ENCODE assay signal across 11 cellular contexts in genomic region chr4:114015444-114015899, GRCh38. TPM values are rescaled to one million over a fixed set of nuclear protein-coding genes. Genes with fewer than 3 reads are reported as not detected.
DNase-seq lines count a peak whose midpoint lies in the region; ATAC-seq and TF ChIP-seq lines count a peak whose summit lies in the region.
"Had no signal": no experiment of that assay in that cellular context is flagged by ENCODE, and none has a peak within 500 bp of the region (broad histone marks: within the 10 kb centered on the region; RNA-seq: fewer than 3 reads in every experiment).

No MANE protein-coding gene starts in this region.

- peaks cover 14% of the 10 kb centered on the region for H3K4me1 Mint-ChIP-seq in osteocyte (ENCODE audit: unreplicated experiment)
- H3K4me1 Mint-ChIP-seq in naive thymus-derived CD8-positive, alpha-beta T cell: no peaks in the 10 kb centered on the region

- TF ChIP-seq POLR2A in gastrocnemius medialis (IDR thresholded peaks at IDR 0.05): no peak

- H3K27ac Mint-ChIP-seq in osteocyte (ENCODE audit: unreplicated experiment): peak overlapping the region; percentile 50
- no peak overlapping the region for H3K27ac Mint-ChIP-seq in naive thymus-derived CD8-positive, alpha-beta T cell
- H3K27ac Mint-ChIP-seq: activated naive CD8-positive, alpha-beta T cell treated with anti-CD3 and anti-CD28 coated beads, Interleukin-2, amount 10 ng/mL, durations not matched to agents 7 days and 5 days; stimulated activated naive CD8-positive, alpha-beta T cell treated with anti-CD3 and anti-CD28 coated beads, Interleukin-15, Interleukin-2, amounts not matched to agents 100 ng/mL and 50 ng/mL, for 24 hours had no signal

- ATAC-seq in gastrocnemius medialis: no peak
- no peak for ATAC-seq in naive thymus-derived CD8-positive, alpha-beta T cell

- H3K36me3 ChIP-seq in gastrocnemius medialis (no peaks in the 10 kb centered on the region), BE2C (no peaks in the 10 kb centered on the region)

- no peaks in the 10 kb centered on the region for H3K36me3 Mint-ChIP-seq in osteocyte (ENCODE audit: unreplicated experiment)
- peaks cover 0 to 8% (median 4%) of the 10 kb centered on the region in 3 donors for H3K36me3 Mint-ChIP-seq in naive thymus-derived CD8-positive, alpha-beta T cell
- H3K36me3 Mint-ChIP-seq: activated naive CD8-positive, alpha-beta T cell treated with anti-CD3 and anti-CD28 coated beads, Interleukin-2, amount 10 ng/mL, durations not matched to agents 7 days and 5 days had no signal

- no peaks in the 10 kb centered on the region for H3K27me3 Mint-ChIP-seq in osteocyte (ENCODE audit: unreplicated experiment)
- peaks cover 0 to 4% (median 0%) of the 10 kb centered on the region in 5 donors for H3K27me3 Mint-ChIP-seq in naive thymus-derived CD8-positive, alpha-beta T cell
- H3K27me3 Mint-ChIP-seq: activated naive CD8-positive, alpha-beta T cell treated with anti-CD3 and anti-CD28 coated beads, Interleukin-2, amount 10 ng/mL, durations not matched to agents 7 days and 5 days; stimulated activated naive CD8-positive, alpha-beta T cell treated with anti-CD3 and anti-CD28 coated beads, Interleukin-15, Interleukin-2, amounts not matched to agents 100 ng/mL and 50 ng/mL, for 24 hours had no signal

- H3K4me3 ChIP-seq in gastrocnemius medialis: no peak overlapping the region
- H3K4me3 ChIP-seq in BE2C (ENCODE audit: low read depth, low read length): no peak overlapping the region

- no peak overlapping the region for H3K27ac ChIP-seq in gastrocnemius medialis

- intact Hi-C loops in gastrocnemius medialis (cut with DNase I; ENCODE audit: low total_unique reads): no loop called here

- in situ Hi-C loops in gastrocnemius medialis (cut with MboI; ENCODE audit: low sequenced_read_pairs in 4 of 4): no loop called here

- no peaks in the 10 kb centered on the region for H3K4me1 ChIP-seq in gastrocnemius medialis
- H3K4me1 ChIP-seq in BE2C: no peaks in the 10 kb centered on the region; the same call in 1 of the 2 replicates

- POLR2A ChIA-PET in naive thymus-derived CD8-positive, alpha-beta T cell (lab: Charles Lee): no interaction called here

- H3K4me3 Mint-ChIP-seq in osteocyte (ENCODE audit: unreplicated experiment): no peak overlapping the region
- no peak overlapping the region for H3K4me3 Mint-ChIP-seq in naive thymus-derived CD8-positive, alpha-beta T cell
- H3K4me3 Mint-ChIP-seq: activated naive CD8-positive, alpha-beta T cell treated with anti-CD3 and anti-CD28 coated beads, Interleukin-2, amount 10 ng/mL, durations not matched to agents 7 days and 5 days; stimulated activated naive CD8-positive, alpha-beta T cell treated with anti-CD3 and anti-CD28 coated beads, Interleukin-15, Interleukin-2, amounts not matched to agents 100 ng/mL and 50 ng/mL, for 24 hours had no signal

- DNase-seq in ELR (ENCODE audit: low read depth): peak; percentile 99
- peak; percentile 97 for DNase-seq in NCI-H446 treated with DMSO at 0.1 percent for 48 hours (lab: John Stamatoyannopoulos, UW)
- peak; percentile 98 for DNase-seq in dermis blood vessel endothelial cell
- no peak for DNase-seq in osteocyte (ENCODE audit: extremely low spot score, unreplicated experiment)
- DNase-seq in gastrocnemius medialis: no peak
- no peak for DNase-seq in SKM-1 (lab: John Stamatoyannopoulos, UW; ENCODE audit: unreplicated experiment)
- DNase-seq in BE2C: no peak
- no peak for DNase-seq in naive thymus-derived CD8-positive, alpha-beta T cell
- DNase-seq: activated CD4-positive, CD25-positive, alpha-beta regulatory T cell treated with anti-CD3 and anti-CD28 coated beads, Interleukin-2, amount 50 U/mL, for 72 hours; activated naive CD8-positive, alpha-beta T cell treated with anti-CD3 and anti-CD28 coated beads, Interleukin-2, amount 10 ng/mL, durations not matched to agents 7 days and 5 days had no signal

- H3K9me3 ChIP-seq in gastrocnemius medialis (no peaks in the 10 kb centered on the region), BE2C (no peaks in the 10 kb centered on the region)

- TF ChIP-seq CTCF in osteocyte (IDR thresholded peaks at IDR 0.05): no peak
- TF ChIP-seq CTCF in gastrocnemius medialis (IDR thresholded peaks at IDR 0.05 in 4 of 5, conservative IDR thresholded peaks at IDR 0.05 in 1 of 5): no peak
- no peak for TF ChIP-seq CTCF in BE2C (IDR thresholded peaks at IDR 0.05; ENCODE audit: low read depth, low read length)

- H3K27me3 ChIP-seq in gastrocnemius medialis: no peaks in the 10 kb centered on the region
- no peaks in the 10 kb centered on the region for H3K27me3 ChIP-seq in BE2C

- peaks cover 11% of the 10 kb centered on the region for H3K9me3 Mint-ChIP-seq in osteocyte (ENCODE audit: unreplicated experiment)
- peaks cover 0 to 15% (median 3%) of the 10 kb centered on the region in 9 donors for H3K9me3 Mint-ChIP-seq in naive thymus-derived CD8-positive, alpha-beta T cell

RNA-seq across cellular contexts. Expression of gene ARSJ, which starts 36.0 kb away (rescaled TPM):
- total RNA-seq in dermis blood vessel endothelial cell (26.2 and 26.8 TPM in 2 replicates), osteocyte (61.7 and 63.3 TPM in 2 replicates), gastrocnemius medialis (under 1 TPM; 0.15 to 0.67 (median 0.46) TPM)
- polyA plus RNA-seq in BE2C (2012; ENCODE audit: insufficient read depth, insufficient read length, low read depth): 2.4 TPM
- total RNA-seq in naive thymus-derived CD8-positive, alpha-beta T cell: under 1 TPM; 0.08 to 0.11 TPM
- not detected for polyA plus RNA-seq in naive thymus-derived CD8-positive, alpha-beta T cell

Comparison
In these comparisons a context has a peak if more than half of its experiments do, and no peak if none do; other contexts are left out.
1. DNase-seq: peak in ELR (single experiment), NCI-H446 treated with DMSO at 0.1 percent for 48 hours (single experiment) and dermis blood vessel endothelial cell (single experiment); none in osteocyte (single experiment), gastrocnemius medialis (0 of 2), SKM-1 (single experiment), BE2C (single experiment) and naive thymus-derived CD8-positive, alpha-beta T cell (0 of 10).
2. RNA of gene ARSJ, which starts 36.0 kb away (total RNA-seq): 61.7 to 63.3 TPM in osteocyte and 26.2 to 26.8 TPM in dermis blood vessel endothelial cell; 0.15 to 0.67 TPM in gastrocnemius medialis and 0.08 to 0.11 TPM in naive thymus-derived CD8-positive, alpha-beta T cell; every median in the first group is over 10 times any median in the second.